In the genomic region with DNA sequence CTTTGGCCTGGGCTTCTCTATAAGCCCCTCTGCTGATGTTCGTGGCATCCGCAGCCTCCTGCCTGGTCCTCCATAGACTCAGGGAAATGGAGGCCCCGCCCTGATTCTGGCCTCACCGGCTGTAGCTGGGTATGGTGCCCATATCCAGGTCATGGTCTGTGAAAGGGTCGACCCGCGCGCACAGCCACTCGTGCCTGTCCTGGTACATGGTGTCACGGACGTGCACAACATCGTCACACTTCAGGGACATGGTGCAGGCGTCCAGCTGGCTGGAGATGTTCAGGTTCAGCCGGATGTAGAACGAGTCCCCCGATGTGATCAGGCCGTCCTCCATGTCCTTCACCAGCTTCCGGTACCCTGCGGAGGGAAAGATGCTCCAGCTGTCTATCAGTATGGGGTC, we compare ENCODE assay signal across 19 cellular contexts.
A peak's percentile ranks its signal among the peaks of the same experiment; 100 is the strongest.
DNase-seq lines count a peak whose midpoint lies in the region; ATAC-seq and FAIRE-seq lines count a peak whose summit lies in the region.
"Had no signal": no experiment of that assay in that cellular context is flagged by ENCODE, and none has a peak within 500 bp of the region (broad histone marks: within the 10 kb centered on the region; RNA-seq: fewer than 3 reads in every experiment).

No MANE protein-coding gene starts in this region.

- peaks cover 3% of the 10 kb centered on the region for H3K9me3 Mint-ChIP-seq in activated CD4-positive, alpha-beta memory T cell treated with anti-CD3 and anti-CD28 coated beads for 36 hours
- H3K9me3 Mint-ChIP-seq in activated CD4-positive, alpha-beta memory T cell treated with anti-CD3 and anti-CD28 coated beads, Interleukin-2, amount 10 ng/mL, durations not matched to agents 7 days and 5 days: no peaks in the 10 kb centered on the region
- H3K9me3 Mint-ChIP-seq in memory B cell: peaks cover 5% of the 10 kb centered on the region
- H3K9me3 Mint-ChIP-seq in stimulated activated naive B cell treated with anti-CD40 and anti-IgM and Interleukin-4, amounts not matched to agents 10 μg/mL and 1 μg/mL and 100 μg/mL, for 72 hours: peaks cover 0 to 6% of the 10 kb centered on the region in 2 donors
- H3K9me3 Mint-ChIP-seq: CD8-positive, alpha-beta memory T cell had no signal

- H3K36me3 Mint-ChIP-seq in activated CD4-positive, alpha-beta memory T cell treated with anti-CD3 and anti-CD28 coated beads for 36 hours: peaks cover 52% of the 10 kb centered on the region
- peaks cover 67% of the 10 kb centered on the region for H3K36me3 Mint-ChIP-seq in activated CD4-positive, alpha-beta memory T cell treated with anti-CD3 and anti-CD28 coated beads, Interleukin-2, amount 10 ng/mL, durations not matched to agents 7 days and 5 days (ENCODE audit: low read depth)
- H3K36me3 Mint-ChIP-seq in memory B cell: peaks cover 45% of the 10 kb centered on the region
- peaks cover 68 to 73% of the 10 kb centered on the region in 2 donors for H3K36me3 Mint-ChIP-seq in stimulated activated naive B cell treated with anti-CD40 and anti-IgM and Interleukin-4, amounts not matched to agents 10 μg/mL and 1 μg/mL and 100 μg/mL, for 72 hours

- peak; percentile 95 for FAIRE-seq in urothelium cell line (lab: Jason Lieb, UNC)
- FAIRE-seq: GM18507, H54 had no signal

- WGBS in right cardiac atrium: 95% methylated on average over 19 of the region's 19 CpGs

- intact Hi-C loops in activated CD4-positive, alpha-beta memory T cell treated with anti-CD3 and anti-CD28 coated beads for 36 hours (cut with micrococcal nuclease): no loop called here
- intact Hi-C loops in Right ventricle myocardium inferior (cut with DNase I): no loop called here
- intact Hi-C loops in right cardiac atrium (cut with DNase I): no loop called here

- no peaks in the 10 kb centered on the region for H3K9me3 ChIP-seq in right cardiac atrium (ENCODE audit: control insufficient read depth, low read length)
- H3K9me3 ChIP-seq: BLaER1, Caco-2 had no signal

- no peak overlapping the region for H3K27ac ChIP-seq in right cardiac atrium (ENCODE audit: low read length)
- H3K27ac ChIP-seq: 22Rv1, BLaER1, GM23248 had no signal

- ATAC-seq in Right ventricle myocardium inferior (no peak), right cardiac atrium (no peak), memory B cell (ENCODE audit: low read depth) (no peak), HG03457 (IDR thresholded peaks at IDR 0.05; ENCODE audit: unreplicated experiment) (no peak)
- no peak for ATAC-seq in stimulated activated naive B cell treated with anti-CD40 and anti-IgM and Interleukin-4, amounts not matched to agents 10 μg/mL and 1 μg/mL and 100 μg/mL, for 72 hours (replicated peaks)
- ATAC-seq: HCT116 had no signal

- no peak overlapping the region for H3K4me3 Mint-ChIP-seq in activated CD4-positive, alpha-beta memory T cell treated with anti-CD3 and anti-CD28 coated beads for 36 hours
- H3K4me3 Mint-ChIP-seq in activated CD4-positive, alpha-beta memory T cell treated with anti-CD3 and anti-CD28 coated beads, Interleukin-2, amount 10 ng/mL, durations not matched to agents 7 days and 5 days: no peak overlapping the region
- no peak overlapping the region for H3K4me3 Mint-ChIP-seq in memory B cell
- no peak overlapping the region for H3K4me3 Mint-ChIP-seq in stimulated activated naive B cell treated with anti-CD40 and anti-IgM and Interleukin-4, amounts not matched to agents 10 μg/mL and 1 μg/mL and 100 μg/mL, for 72 hours
- H3K4me3 Mint-ChIP-seq: CD8-positive, alpha-beta memory T cell had no signal

- H3K4me1 Mint-ChIP-seq in activated CD4-positive, alpha-beta memory T cell treated with anti-CD3 and anti-CD28 coated beads for 36 hours (ENCODE audit: low read depth): no peaks in the 10 kb centered on the region
- H3K4me1 Mint-ChIP-seq in activated CD4-positive, alpha-beta memory T cell treated with anti-CD3 and anti-CD28 coated beads, Interleukin-2, amount 10 ng/mL, durations not matched to agents 7 days and 5 days: no peaks in the 10 kb centered on the region
- no peaks in the 10 kb centered on the region for H3K4me1 Mint-ChIP-seq in memory B cell
- H3K4me1 Mint-ChIP-seq in stimulated activated naive B cell treated with anti-CD40 and anti-IgM and Interleukin-4, amounts not matched to agents 10 μg/mL and 1 μg/mL and 100 μg/mL, for 72 hours: peaks cover 0 to 9% of the 10 kb centered on the region in 2 donors
- H3K4me1 Mint-ChIP-seq: CD8-positive, alpha-beta memory T cell had no signal

- CTCF ChIA-PET in activated CD4-positive, alpha-beta memory T cell treated with anti-CD3 and anti-CD28 coated beads for 36 hours (lab: Charles Lee): interaction anchor here (1.3 kb wide), 1 partner anchor 146 kb away, joined by 5 read pairs; no protein-coding TSS in a partner anchor
- CTCF ChIA-PET in activated CD4-positive, alpha-beta memory T cell treated with anti-CD3 and anti-CD28 coated beads, Interleukin-2, amount 10 ng/mL, durations not matched to agents 7 days and 5 days (lab: Charles Lee): no interaction called here

- DNase-seq in activated CD4-positive, alpha-beta memory T cell treated with anti-CD3 and anti-CD28 coated beads for 36 hours: no peak
- DNase-seq in activated CD4-positive, alpha-beta memory T cell treated with anti-CD3 and anti-CD28 coated beads, Interleukin-2, amount 10 ng/mL, durations not matched to agents 7 days and 5 days: no peak
- peak; percentile 55 for DNase-seq in Right ventricle myocardium inferior (ENCODE audit: missing footprints)
- DNase-seq in right cardiac atrium: no peak
- DNase-seq in memory B cell (ENCODE audit: low spot score in 2 of 2): no peak
- no peak for DNase-seq in urothelium cell line (ENCODE audit: low spot score)
- DNase-seq in stimulated activated naive B cell treated with anti-CD40 and anti-IgM and Interleukin-4, amounts not matched to agents 10 μg/mL and 1 μg/mL and 100 μg/mL, for 72 hours: no peak
- DNase-seq: AML-193; Caco-2; CD8-positive, alpha-beta memory T cell; DND-41; GF-D8; GM23248 had no signal

- no peaks in the 10 kb centered on the region for H3K27me3 Mint-ChIP-seq in activated CD4-positive, alpha-beta memory T cell treated with anti-CD3 and anti-CD28 coated beads for 36 hours
- H3K27me3 Mint-ChIP-seq in activated CD4-positive, alpha-beta memory T cell treated with anti-CD3 and anti-CD28 coated beads, Interleukin-2, amount 10 ng/mL, durations not matched to agents 7 days and 5 days: no peaks in the 10 kb centered on the region
- H3K27me3 Mint-ChIP-seq in memory B cell: no peaks in the 10 kb centered on the region
- H3K27me3 Mint-ChIP-seq in stimulated activated naive B cell treated with anti-CD40 and anti-IgM and Interleukin-4, amounts not matched to agents 10 μg/mL and 1 μg/mL and 100 μg/mL, for 72 hours: no peaks in the 10 kb centered on the region
- H3K27me3 Mint-ChIP-seq: CD8-positive, alpha-beta memory T cell had no signal

- H3K4me1 ChIP-seq in right cardiac atrium (ENCODE audit: control insufficient read depth, insufficient read depth, low read length): no peaks in the 10 kb centered on the region
- H3K4me1 ChIP-seq: BLaER1 had no signal

- H3K27me3 ChIP-seq in right cardiac atrium (ENCODE audit: control insufficient read depth, insufficient read depth): no peaks in the 10 kb centered on the region
- H3K27me3 ChIP-seq: BLaER1 had no signal

- H3K27ac Mint-ChIP-seq in activated CD4-positive, alpha-beta memory T cell treated with anti-CD3 and anti-CD28 coated beads for 36 hours: peak overlapping the region; percentile 42
- H3K27ac Mint-ChIP-seq in activated CD4-positive, alpha-beta memory T cell treated with anti-CD3 and anti-CD28 coated beads, Interleukin-2, amount 10 ng/mL, durations not matched to agents 7 days and 5 days: no peak overlapping the region
- H3K27ac Mint-ChIP-seq in memory B cell: peak overlapping the region; percentile 82
- no peak overlapping the region for H3K27ac Mint-ChIP-seq in stimulated activated naive B cell treated with anti-CD40 and anti-IgM and Interleukin-4, amounts not matched to agents 10 μg/mL and 1 μg/mL and 100 μg/mL, for 72 hours

- no peak overlapping the region for H3K4me3 ChIP-seq in right cardiac atrium (ENCODE audit: low read length)
- H3K4me3 ChIP-seq: BLaER1, GM23248 had no signal

- POLR2A ChIA-PET in activated CD4-positive, alpha-beta memory T cell treated with anti-CD3 and anti-CD28 coated beads for 36 hours (lab: Charles Lee): no interaction called here
- POLR2A ChIA-PET in activated CD4-positive, alpha-beta memory T cell treated with anti-CD3 and anti-CD28 coated beads, Interleukin-2, amount 10 ng/mL, durations not matched to agents 7 days and 5 days (lab: Charles Lee): no interaction called here

Comparison
In these comparisons a context has a peak if more than half of its experiments do, and no peak if none do; other contexts are left out.
1. H3K27ac Mint-ChIP-seq: peak in activated CD4-positive, alpha-beta memory T cell treated with anti-CD3 and anti-CD28 coated beads for 36 hours (single experiment) and memory B cell (single experiment); none in activated CD4-positive, alpha-beta memory T cell treated with anti-CD3 and anti-CD28 coated beads, Interleukin-2, amount 10 ng/mL, durations not matched to agents 7 days and 5 days (single experiment) and stimulated activated naive B cell treated with anti-CD40 and anti-IgM and Interleukin-4, amounts not matched to agents 10 μg/mL and 1 μg/mL and 100 μg/mL, for 72 hours (single experiment).